17 cellular contexts compared by ENCODE assay signal in the genomic region with DNA sequence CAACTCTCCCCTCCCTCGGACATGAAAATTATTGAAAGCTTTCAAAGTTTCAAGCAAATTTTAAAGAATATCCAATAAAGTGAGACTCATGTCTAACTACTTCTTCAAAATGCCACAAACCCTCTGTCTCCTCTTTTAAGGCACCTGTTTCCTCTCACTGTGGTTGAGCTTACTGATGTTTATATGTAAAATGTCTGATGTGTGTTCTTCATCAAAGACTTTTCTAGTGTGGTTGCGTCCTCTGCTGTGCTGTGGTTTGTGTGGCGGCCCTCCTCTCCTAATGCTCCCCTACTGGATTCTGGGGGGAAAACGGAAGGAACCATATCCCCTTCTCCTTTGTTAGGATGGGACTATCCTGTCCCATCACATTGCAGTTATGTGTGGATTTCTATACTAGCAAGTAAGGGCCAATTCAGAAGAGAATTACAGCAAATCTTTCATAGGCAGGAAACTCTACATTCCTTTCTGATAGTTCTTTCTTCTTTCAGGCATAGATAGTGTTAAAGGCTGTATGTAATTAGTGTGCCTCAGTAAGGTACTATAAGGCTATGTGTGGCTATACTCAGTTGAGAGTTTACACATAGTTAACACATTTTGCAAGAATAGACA.
"Had no signal": no experiment of that assay in that cellular context is flagged by ENCODE, and none has a peak within 500 bp of the region (broad histone marks: within the 10 kb centered on the region; RNA-seq: fewer than 3 reads in every experiment).

No MANE protein-coding gene starts in this region.

- H3K4me3 ChIP-seq: coronary artery, esophagus squamous epithelium, mucosa of descending colon, tibial artery had no signal

- H3K36me3 Mint-ChIP-seq: memory B cell; natural killer cell; stimulated activated memory B cell treated with anti-CD40 and anti-IgM and Interleukin-4, amounts not matched to agents 10 μg/mL and 1 μg/mL and 100 μg/mL, for 72 hours had no signal

- H3K27ac ChIP-seq: coronary artery, esophagus squamous epithelium, tibial artery had no signal

- H3K36me3 ChIP-seq: esophagus squamous epithelium, tibial artery had no signal

- H3K4me3 Mint-ChIP-seq: activated T-cell treated with anti-CD3 and anti-CD28 coated beads, Interleukin-2, amount 50 U/mL, for 4 hours; memory B cell; natural killer cell; stimulated activated memory B cell treated with anti-CD40 and anti-IgM and Interleukin-4, amounts not matched to agents 10 μg/mL and 1 μg/mL and 100 μg/mL, for 72 hours; T-helper 2 cell treated with Interferon-gamma antibody and Interleukin-4, amounts not matched to agents 5 μg/mL and 100 μg/mL, for 36 hours had no signal

- H3K4me1 Mint-ChIP-seq: memory B cell; stimulated activated memory B cell treated with anti-CD40 and anti-IgM and Interleukin-4, amounts not matched to agents 10 μg/mL and 1 μg/mL and 100 μg/mL, for 72 hours had no signal

- H3K9me3 Mint-ChIP-seq: activated T-cell treated with anti-CD3 and anti-CD28 coated beads, Interleukin-2, amount 50 U/mL, for 4 hours; natural killer cell; stimulated activated memory B cell treated with anti-CD40 and anti-IgM and Interleukin-4, amounts not matched to agents 10 μg/mL and 1 μg/mL and 100 μg/mL, for 72 hours; T-helper 2 cell treated with Interferon-gamma antibody and Interleukin-4, amounts not matched to agents 5 μg/mL and 100 μg/mL, for 36 hours had no signal

- H3K27ac Mint-ChIP-seq: memory B cell; natural killer cell; stimulated activated memory B cell treated with anti-CD40 and anti-IgM and Interleukin-4, amounts not matched to agents 10 μg/mL and 1 μg/mL and 100 μg/mL, for 72 hours; T-helper 2 cell treated with Interferon-gamma antibody and Interleukin-4, amounts not matched to agents 5 μg/mL and 100 μg/mL, for 36 hours had no signal

- ATAC-seq: left ventricle myocardium superior; mucosa of descending colon; stimulated activated memory B cell treated with anti-CD40 and anti-IgM and Interleukin-4, amounts not matched to agents 10 μg/mL and 1 μg/mL and 100 μg/mL, for 72 hours had no signal

- DNase-seq: activated CD4-positive, alpha-beta T cell treated with anti-CD3 and anti-CD28 coated beads, Interleukin-2, amount 50 U/mL, for 4 hours; activated CD4-positive, CD25-positive, alpha-beta regulatory T cell; activated gamma-delta T cell; activated T-cell treated with anti-CD3 and anti-CD28 coated beads, Interleukin-2, amount 50 U/mL, for 4 hours; amniotic stem cell; esophagus squamous epithelium; hippocampal formation; left ventricle myocardium superior; mucosa of descending colon; natural killer cell; posterior cingulate gyrus; retina; tibial artery had no signal

- H3K9me3 ChIP-seq: esophagus squamous epithelium, mucosa of descending colon, tibial artery had no signal

- H3K27me3 ChIP-seq: esophagus squamous epithelium, tibial artery had no signal

- H3K27me3 Mint-ChIP-seq: stimulated activated memory B cell treated with anti-CD40 and anti-IgM and Interleukin-4, amounts not matched to agents 10 μg/mL and 1 μg/mL and 100 μg/mL, for 72 hours had no signal

- H3K4me1 ChIP-seq: esophagus squamous epithelium, tibial artery had no signal
